ENCODE assay signal across 9 cellular contexts in genomic region chr10:19107406-19107805, GRCh38. TPM values are rescaled to one million over a fixed set of nuclear protein-coding genes. Genes with fewer than 3 reads are reported as not detected.
"Had no signal": no experiment of that assay in that cellular context is flagged by ENCODE, and none has a peak within 500 bp of the region (broad histone marks: within the 10 kb centered on the region; RNA-seq: fewer than 3 reads in every experiment).

No MANE protein-coding gene starts in this region.

- H3K9ac ChIP-seq: KMS-11 had no signal

- H3K27ac ChIP-seq: HL-60, KMS-11 had no signal

- FAIRE-seq: HepG2, HTR-8/SVneo had no signal

- H3K4me2 ChIP-seq: KMS-11 had no signal

- ATAC-seq: HepG2 had no signal

- DNase-seq: IMR-90, KBM-7, KG1 had no signal

RNA-seq across cellular contexts. Expression of gene MALRD1, which starts 58.8 kb away (rescaled TPM):
- total RNA-seq: HT1080 had no signal
- polyA plus RNA-seq: IgD-negative memory B cell had no signal
